ENCODE assay signal across 8 cellular contexts in genomic region chr2:87859424-87859823, GRCh38. TPM values are rescaled to one million over a fixed set of nuclear protein-coding genes. Genes with fewer than 3 reads are reported as not detected.
DNase-seq lines count a peak whose midpoint lies in the region; ATAC-seq, FAIRE-seq and TF ChIP-seq lines count a peak whose summit lies in the region.
"Not testable (repeated sequence)": the region's sequence is repeated elsewhere in the genome, so short reads cannot be mapped to it uniquely, and the experiment has no call there.

No MANE protein-coding gene starts in this region.

- H2BK15ac ChIP-seq in IMR-90 (ENCODE audit: low read depth, low read length), result not testable (repeated sequence)

- H2AK5ac ChIP-seq in IMR-90 (ENCODE audit: low read depth, low read length), result not testable (repeated sequence)

- H4K20me1 ChIP-seq in GM23248 (ENCODE audit: insufficient read depth); IMR-90 (ENCODE audit: insufficient read depth, low read length); SK-N-SH (ENCODE audit: insufficient read depth): not testable (repeated sequence)

- WGBS in GM23248 (ENCODE audit: low coverage in 1 of 2, low lambda C conversion rate in 2 of 2, missing lambda C conversion rate in 2 of 2), 2 experiments, result 21 to 43% methylated on average over 5 to 6 of the region's 6 CpGs
- WGBS in IMR-90 (ENCODE audit: extremely low coverage in 2 of 2, insufficient read length in 1 of 2), 2 experiments, result no CpG with 5 or more reads among the region's 6 CpGs
- WGBS in SK-N-SH (ENCODE audit: low lambda C conversion rate), result 17% methylated on average over 3 of the region's 6 CpGs

- peak; percentile 0 for DNase-seq in AG04450 (ENCODE audit: low read depth, low spot score)
- DNase-seq in GM23248, result peak; percentile 58
- peak; percentile 40 for DNase-seq in IMR-90
- DNase-seq in SK-N-SH; neural crest cell (ENCODE audit: low read depth, low spot score): not testable (repeated sequence)
- DNase-seq in bronchial epithelial cell (ENCODE audit: low read depth), result peak; percentile 7
- DNase-seq in fibroblast of gingiva (ENCODE audit: low read depth), result peak; percentile 3
- DNase-seq in fibroblast of villous mesenchyme (ENCODE audit: low read depth), result peak; percentile 0

- H2BK5ac ChIP-seq in IMR-90 (ENCODE audit: low read depth, low read length, poor library complexity, severe bottlenecking), result not testable (repeated sequence)

- POLR2A ChIA-PET in AG04450 (lab: Yijun Ruan, JAX); IMR-90 (lab: Charles Lee; ENCODE audit: unreplicated experiment); SK-N-SH (lab: Yijun Ruan, JAX): not testable (repeated sequence)

- not testable (repeated sequence) for TF ChIP-seq CTCF in AG04450 (IDR thresholded peaks at IDR 0.05; ENCODE audit: low read depth, low read length); IMR-90 (conservative IDR thresholded peaks at IDR 0.05; ENCODE audit: low read depth, low read length); SK-N-SH (IDR thresholded peaks at IDR 0.05); bronchial epithelial cell (IDR thresholded peaks at IDR 0.05; ENCODE audit: insufficient read depth, low read length, severe bottlenecking); fibroblast of villous mesenchyme (IDR thresholded peaks at IDR 0.05; ENCODE audit: insufficient read depth, low read depth, low read length); neural crest cell (conservative IDR thresholded peaks at IDR 0.05)

- H3K4me3 ChIP-seq in AG04450 (ENCODE audit: low read depth, low read length); GM23248; IMR-90 (ENCODE audit: insufficient read depth, low read depth, low read length); SK-N-SH (ENCODE audit: low read depth in 2 of 2, low read length in 1 of 2); bronchial epithelial cell (ENCODE audit: low read depth, low read length); fibroblast of villous mesenchyme (ENCODE audit: low read depth, low read length): not testable (repeated sequence)

- H2BK20ac ChIP-seq in IMR-90 (ENCODE audit: low read depth, low read length), result not testable (repeated sequence)

- H3K4ac ChIP-seq in IMR-90 (ENCODE audit: low read depth, low read length), result not testable (repeated sequence)

- not testable (repeated sequence) for H3K4me3 Mint-ChIP-seq in neural crest cell

- not testable (repeated sequence) for H3K4me1 ChIP-seq in GM23248 (ENCODE audit: insufficient read depth); IMR-90 (ENCODE audit: control insufficient read depth, insufficient read depth, low read length); SK-N-SH (ENCODE audit: control insufficient read depth in 1 of 2, insufficient read depth in 2 of 2, low read depth in 1 of 2, low read length in 1 of 2)

- H3K9me3 ChIP-seq in AG04450 (ENCODE audit: control insufficient read depth, insufficient read depth, low read length); GM23248 (ENCODE audit: low read depth); IMR-90 (ENCODE audit: control insufficient read depth, insufficient read depth, low read length); SK-N-SH: not testable (repeated sequence)

- not testable (repeated sequence) for H3K36me3 Mint-ChIP-seq in neural crest cell (ENCODE audit: low read depth)

- not testable (repeated sequence) for H3K36me3 ChIP-seq in GM23248 (ENCODE audit: low read depth); IMR-90 (ENCODE audit: control insufficient read depth, insufficient read depth, low read length); SK-N-SH (replicated peaks in 1 of 2; ENCODE audit: control insufficient read depth in 1 of 2, insufficient read depth in 2 of 2, low read length in 1 of 2); bronchial epithelial cell (ENCODE audit: control insufficient read depth, insufficient read depth, low read length)

- not testable (repeated sequence) for H3K27ac ChIP-seq in AG04450 (ENCODE audit: low read depth, low read length); IMR-90 (ENCODE audit: insufficient read depth, low read length); SK-N-SH (ENCODE audit: low read depth in 2 of 2, low read length in 1 of 2)
- 0 out of 2 replicates have a peak overlapping the region, but pooled peaks have one; percentile 51 for H3K27ac ChIP-seq in GM23248

- H3K4me2 ChIP-seq in GM23248 (ENCODE audit: unreplicated experiment), result peak overlapping the region; percentile 42
- H3K4me2 ChIP-seq in IMR-90 (ENCODE audit: low read depth, low read length); SK-N-SH: not testable (repeated sequence)

- H3K79me2 ChIP-seq in GM23248 (ENCODE audit: insufficient read depth); SK-N-SH (ENCODE audit: insufficient read depth): not testable (repeated sequence)

- not testable (repeated sequence) for H3K9ac ChIP-seq in GM23248; IMR-90 (ENCODE audit: low read depth, low read length); SK-N-SH

- H3F3A ChIP-seq in GM23248 (ENCODE audit: insufficient read depth); SK-N-SH (replicated peaks; ENCODE audit: insufficient read depth): not testable (repeated sequence)

- not testable (repeated sequence) for TF ChIP-seq RAD21 in IMR-90 (IDR thresholded peaks at IDR 0.05; ENCODE audit: low read length); SK-N-SH (IDR thresholded peaks at IDR 0.05; ENCODE audit: low read length)

- not testable (repeated sequence) for H4K91ac ChIP-seq in IMR-90 (ENCODE audit: insufficient read depth, low read depth, low read length)

- H3K27ac Mint-ChIP-seq in neural crest cell (ENCODE audit: unreplicated experiment), result peak overlapping the region; percentile 3

- not testable (repeated sequence) for TF ChIP-seq POLR2A in IMR-90 (IDR thresholded peaks at IDR 0.05; ENCODE audit: low read depth, low read length)

- H3K9me3 Mint-ChIP-seq in neural crest cell, result not testable (repeated sequence)

- not testable (repeated sequence) for FAIRE-seq in bronchial epithelial cell (lab: Jason Lieb, UNC)

- not testable (repeated sequence) for BruUV-seq in IMR-90 (replicated peaks; lab: Mats Ljungman, UMichigan)

- not testable (repeated sequence) for H3K4me1 Mint-ChIP-seq in neural crest cell

- dilution Hi-C loops in IMR-90 (cut with HindIII; ENCODE audit: low sequenced_read_pairs, unreplicated experiment), result not testable (repeated sequence)

- H3K27me3 ChIP-seq in AG04450 (ENCODE audit: control insufficient read depth, insufficient read depth, low read length); GM23248 (replicated peaks; ENCODE audit: insufficient read depth); IMR-90 (ENCODE audit: control insufficient read depth, insufficient read depth, low read length); SK-N-SH (ENCODE audit: insufficient read depth); bronchial epithelial cell (ENCODE audit: control insufficient read depth, insufficient read depth, low read length): not testable (repeated sequence)

- H3K56ac ChIP-seq in IMR-90 (ENCODE audit: extremely low read depth, insufficient read depth, low read length), result not testable (repeated sequence)

- not testable (repeated sequence) for H3K27me3 Mint-ChIP-seq in neural crest cell (ENCODE audit: low read depth)

- not testable (repeated sequence) for H2AFZ ChIP-seq in GM23248; IMR-90 (replicated peaks; ENCODE audit: low read length, poor library complexity); SK-N-SH (ENCODE audit: low read depth)

- in situ Hi-C loops in GM23248 (cut with MboI); IMR-90 (cut with MboI; ENCODE audit: low sequenced_read_pairs): not testable (repeated sequence)

- not testable (repeated sequence) for H3K9me1 ChIP-seq in IMR-90 (ENCODE audit: insufficient read depth, low read length)

- not testable (repeated sequence) for H2AK9ac ChIP-seq in IMR-90 (replicated peaks; ENCODE audit: low read depth, low read length, poor library complexity)

- not testable (repeated sequence) for H3K23ac ChIP-seq in IMR-90 (ENCODE audit: low read depth, low read length)

- not testable (repeated sequence) for H2BK120ac ChIP-seq in IMR-90 (ENCODE audit: low read depth, low read length)

- not testable (repeated sequence) for H3K9me2 ChIP-seq in GM23248 (ENCODE audit: insufficient read depth); SK-N-SH

- ATAC-seq in IMR-90 (ENCODE audit: low read depth), result peak; percentile 48

- H3K18ac ChIP-seq in IMR-90 (ENCODE audit: low read depth, low read length), result not testable (repeated sequence)

- H3K79me1 ChIP-seq in IMR-90 (ENCODE audit: low read depth in 1 of 2, low read length in 2 of 2), result not testable (repeated sequence)

- CTCF ChIA-PET in AG04450 (lab: Charles Lee); IMR-90 (lab: Yijun Ruan, JAX); SK-N-SH (lab: Yijun Ruan, JAX): not testable (repeated sequence)

- TF ChIP-seq EP300 in SK-N-SH (IDR thresholded peaks at IDR 0.05; ENCODE audit: borderline replicate concordance in 1 of 2, low read depth in 1 of 2, low read length in 1 of 2), result not testable (repeated sequence)

- not testable (repeated sequence) for H3K14ac ChIP-seq in IMR-90 (replicated peaks; ENCODE audit: low read depth, low read length)

- not testable (repeated sequence) for H4K5ac ChIP-seq in IMR-90 (ENCODE audit: low read depth, low read length)

- not testable (repeated sequence) for H4K8ac ChIP-seq in IMR-90 (ENCODE audit: low read depth in 2 of 2, low read length in 2 of 2)

- intact Hi-C loops in IMR-90 (cut with micrococcal nuclease), result not testable (repeated sequence)

RNA-seq across cellular contexts. Expression of gene RGPD2, which starts 33.8 kb away (rescaled TPM):
- polyA plus RNA-seq in AG04450 (2011; rRNA removed) (1.1 and 1.4 TPM in 2 replicates), GM23248 (2016; fragmentation: Nextera tagmentation; extraction: Ambion mirVana) (0.44 and 2.1 TPM in 2 replicates), IMR-90 (2012; rRNA removed) (0.19 TPM in 2 replicates), SK-N-SH (2012; rRNA removed) (1.2 and 2.2 TPM in 2 replicates)
- 0.74 and 1.4 TPM in 2 replicates for polyA minus RNA-seq in AG04450 (2011; rRNA and poly(A)+ RNA removed)
- 1.9 and 3.0 TPM in 2 replicates for total RNA-seq in GM23248 (2014; rRNA removed; shearing (Covaris generic))
- total RNA-seq in IMR-90 (2012; rRNA removed) (0.90 and 1.1 TPM in 2 replicates), bronchial epithelial cell (3.2 and 6.9 TPM in 2 replicates), fibroblast of villous mesenchyme (3.5 and 6.5 TPM in 2 replicates), neural crest cell (7.0 and 8.7 TPM in 2 replicates)
- polyA plus RNA-seq in IMR-90 (2012; cell fraction: cytosol; rRNA removed), result 0.01 TPM in 1 of 2 replicates, not detected in the other
- 0.18 and 1.8 TPM in 2 replicates for polyA plus RNA-seq in IMR-90 (2012; cell fraction: nucleus; rRNA removed; ENCODE audit: low replicate concordance)
- polyA plus RNA-seq in SK-N-SH (2012; cell fraction: cytosol; rRNA removed), result 1.3 and 1.4 TPM in 2 replicates
- polyA plus RNA-seq in SK-N-SH (2012; cell fraction: nucleus; rRNA removed), result 5.1 and 9.6 TPM in 2 replicates
